Comparison of ENCODE assay signal across 9 cellular contexts in the genomic region with DNA sequence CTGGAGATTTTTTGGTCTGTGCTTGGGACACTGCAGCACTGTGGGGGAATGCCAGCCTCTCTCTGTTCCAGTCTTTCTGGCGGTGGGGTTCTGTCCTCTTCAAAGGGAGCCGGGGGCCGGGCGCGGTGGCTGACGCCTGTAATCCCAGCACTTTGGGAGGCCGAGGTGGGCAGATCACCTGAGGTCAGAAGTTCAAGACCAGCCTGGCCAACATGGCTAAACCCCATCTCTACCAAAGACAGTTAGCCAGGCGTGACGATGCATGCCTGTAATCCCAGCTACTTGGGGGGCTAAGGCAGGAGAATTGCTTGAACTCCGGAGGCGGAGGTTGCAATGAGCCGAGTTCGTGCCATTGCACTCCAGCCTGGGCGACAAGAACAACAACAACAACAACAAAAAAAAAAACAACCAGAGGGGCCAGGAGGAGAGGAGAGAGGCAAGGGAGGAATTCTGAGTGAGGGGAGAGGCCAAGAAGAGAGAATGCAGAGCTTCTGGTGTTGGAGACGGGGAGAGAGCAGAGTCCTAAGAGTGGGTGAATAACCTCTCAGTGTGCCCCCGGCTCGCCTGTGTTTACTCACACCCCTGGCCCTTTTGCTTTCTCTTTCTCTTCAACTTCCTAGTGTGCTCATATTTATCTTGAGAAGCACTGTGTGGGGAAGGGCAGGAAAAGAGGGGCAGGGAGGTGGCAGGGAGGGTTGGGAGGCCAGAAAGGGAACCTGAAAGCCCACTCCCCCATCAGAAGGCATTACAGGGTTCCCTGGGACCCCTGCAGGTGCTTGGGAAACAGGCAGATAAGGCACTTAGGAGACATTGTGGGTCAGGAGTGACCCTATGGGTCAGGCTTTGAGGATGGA. TPM values are rescaled to one million over a fixed set of nuclear protein-coding genes. Genes with fewer than 3 reads are reported as not detected.
DNase-seq lines count a peak whose midpoint lies in the region; ATAC-seq and TF ChIP-seq lines count a peak whose summit lies in the region.
"Had no signal": no experiment of that assay in that cellular context is flagged by ENCODE, and none has a peak within 500 bp of the region (broad histone marks: within the 10 kb centered on the region; RNA-seq: fewer than 3 reads in every experiment).

No MANE protein-coding gene starts in this region.

- peak overlapping the region; percentile 40 for H3K4me3 Mint-ChIP-seq in osteocyte (ENCODE audit: unreplicated experiment)

- TF ChIP-seq CTCF in choroid plexus epithelial cell (conservative IDR thresholded peaks at IDR 0.05; ENCODE audit: low read depth, low read length) = no peak
- TF ChIP-seq CTCF in osteocyte (IDR thresholded peaks at IDR 0.05) = no peak

- peak overlapping the region; percentile 22 for H3K4me3 ChIP-seq in choroid plexus epithelial cell (ENCODE audit: low read depth, low read length)

- H3K36me3 ChIP-seq in ES-I3 (ENCODE audit: insufficient read depth, low read length) = no peaks in the 10 kb centered on the region; the same call in 1 of the 2 replicates

- peak overlapping the region; percentile 17; the same call in 1 of the 2 replicates for H3K9ac ChIP-seq in ES-I3 (ENCODE audit: low read depth, low read length)

- no peaks in the 10 kb centered on the region for H3K9me3 ChIP-seq in ES-I3 (ENCODE audit: control insufficient read depth, insufficient read depth, low read length)
- H3K9me3 ChIP-seq: heart left ventricle had no signal

- H3K9me3 Mint-ChIP-seq in osteocyte (ENCODE audit: unreplicated experiment) = no peaks in the 10 kb centered on the region

- ATAC-seq in HG03439 (IDR thresholded peaks at IDR 0.05; ENCODE audit: unreplicated experiment) (no peak), esophagus mucosa (no peak)
- ATAC-seq: heart left ventricle had no signal

- peaks cover 2% of the 10 kb centered on the region for H3K36me3 Mint-ChIP-seq in osteocyte (ENCODE audit: unreplicated experiment)

- H3K27me3 Mint-ChIP-seq in osteocyte (ENCODE audit: unreplicated experiment) = no peaks in the 10 kb centered on the region

- H3K4me1 ChIP-seq in ES-I3 (ENCODE audit: insufficient read depth, low read length) = peaks cover 4% of the 10 kb centered on the region; the same call in 1 of the 2 replicates

- DNase-seq in RKO (ENCODE audit: low spot score) = peak; percentile 81
- DNase-seq in choroid plexus epithelial cell (ENCODE audit: low read depth) = no peak
- no peak for DNase-seq in osteocyte (ENCODE audit: extremely low spot score, unreplicated experiment)
- no peak for DNase-seq in GM03348 (ENCODE audit: low spot score)
- DNase-seq in HuH-7.5 (ENCODE audit: low spot score) = no peak

- peaks cover 43% of the 10 kb centered on the region for H3K4me1 Mint-ChIP-seq in osteocyte (ENCODE audit: unreplicated experiment)

- peak overlapping the region; percentile 93 for H3K27ac Mint-ChIP-seq in osteocyte (ENCODE audit: unreplicated experiment)

RNA-seq across cellular contexts. Expression of gene SET, which starts 3.2 kb away (rescaled TPM):
- total RNA-seq in osteocyte (381 and 382 TPM in 2 replicates), esophagus mucosa (267 TPM)

RNA-seq across cellular contexts. Expression of gene PKN3, which starts 16.4 kb away (rescaled TPM):
- total RNA-seq in osteocyte = 7.5 and 8.0 TPM in 2 replicates
- 2.5 TPM for total RNA-seq in esophagus mucosa

RNA-seq across cellular contexts. Expression of gene DYNC2I2, which starts 29.2 kb away (rescaled TPM):
- total RNA-seq in osteocyte (62.5 and 68.6 TPM in 2 replicates), esophagus mucosa (37.0 TPM)

RNA-seq across cellular contexts. Expression of gene ZDHHC12, which starts 38.1 kb away (rescaled TPM):
- total RNA-seq in osteocyte = 24.7 and 24.8 TPM in 2 replicates
- 54.4 TPM for total RNA-seq in esophagus mucosa
